ENCODE assay signal across 21 cellular contexts in genomic region chr5:178429541-178430186, GRCh38.
A peak's percentile ranks its signal among the peaks of the same experiment; 100 is the strongest.
DNase-seq lines count a peak whose midpoint lies in the region; ATAC-seq, FAIRE-seq and TF ChIP-seq lines count a peak whose summit lies in the region.
"Had no signal": no experiment of that assay in that cellular context is flagged by ENCODE, and none has a peak within 500 bp of the region (broad histone marks: within the 10 kb centered on the region; RNA-seq: fewer than 3 reads in every experiment).

No MANE protein-coding gene starts in this region.

- no TSS peak for BruUV-seq in HepG2 (replicated peaks; lab: Mats Ljungman, UMichigan)

- H3K4me1 Mint-ChIP-seq in endodermal cell (peaks cover 28% of the 10 kb centered on the region), nephron progenitor cell (peaks cover 80% of the 10 kb centered on the region)
- H3K4me1 Mint-ChIP-seq: immature natural killer cell, memory B cell had no signal

- no peaks in the 10 kb centered on the region for H3K36me3 ChIP-seq in right lobe of liver
- H3K36me3 ChIP-seq in HepG2 (replicated peaks in 1 of 2; ENCODE audit: control insufficient read depth in 1 of 2, insufficient read depth in 2 of 2, low read length in 2 of 2): no peaks in the 10 kb centered on the region
- H3K36me3 ChIP-seq in endodermal cell (ENCODE audit: control insufficient read depth, insufficient read depth, low read length): no peaks in the 10 kb centered on the region
- H3K36me3 ChIP-seq: suprapubic skin had no signal

- WGBS in right lobe of liver (ENCODE audit: insufficient coverage, low coverage, low lambda C conversion rate, missing lambda C conversion rate): 68% methylated on average over 9 of the region's 10 CpGs
- WGBS in HepG2 (ENCODE audit: low lambda C conversion rate): 33% methylated on average over 10 of the region's 10 CpGs
- WGBS in endodermal cell (ENCODE audit: insufficient coverage in 1 of 2, insufficient read length in 1 of 2), 2 experiments: 92 to 97% methylated on average over 7 to 10 of the region's 10 CpGs

- H3K4me1 ChIP-seq in right lobe of liver: peaks cover 0 to 6% (median 0%) of the 10 kb centered on the region in 4 donors
- H3K4me1 ChIP-seq in HepG2 (ENCODE audit: insufficient read depth, low read length): 0 out of 2 replicates have a peak, but pooled peaks cover 8% of the 10 kb centered on the region
- peaks cover 4% of the 10 kb centered on the region for H3K4me1 ChIP-seq in endodermal cell (ENCODE audit: control insufficient read depth, insufficient read depth, low read length)

- no peak overlapping the region for H3K4me2 ChIP-seq in HepG2 (ENCODE audit: low read depth, low read length)

- intact Hi-C loops in right lobe of liver (cut with DNase I) (no loop called here), HepG2 (cut with micrococcal nuclease; ENCODE audit: unreplicated experiment) (no loop called here)

- TF ChIP-seq RAD21 in HepG2 (CRISPR knock-in tag; IDR thresholded peaks at IDR 0.05): no peak

- DNase-seq in right lobe of liver (peak in 1 of 3 donors; percentile 71), HepG2 (ENCODE audit: low spot score) (no peak), endodermal cell (no peak), nephron progenitor cell (no peak), NOMO-1 treated with DMSO at 0.1 percent for 48 hours (lab: John Stamatoyannopoulos, UW; ENCODE audit: unreplicated experiment) (no peak), NCI-H1092 treated with DMSO at 0.1 percent for 48 hours (lab: John Stamatoyannopoulos, UW) (no peak)
- DNase-seq: activated CD4-positive, alpha-beta T cell treated with anti-CD3 and anti-CD28 coated beads, Interleukin-2, amount 50 U/mL, for 1 hour; activated naive CD4-positive, alpha-beta T cell treated with Interleukin-2 at 50 U/mL for 16 hours; activated T-cell treated with anti-CD3 and anti-CD28 coated beads for 4 hours; effector memory CD4-positive, alpha-beta T cell; immature natural killer cell; naive thymus-derived CD8-positive, alpha-beta T cell; NCI-H1436; NCI-H2171; stimulated activated CD4-positive, alpha-beta T cell treated with anti-CD3 and anti-CD28 coated beads, Interleukin-12 subunit alpha, Interleukin-12 subunit beta, amount 100 ng/mL, for 4 hours had no signal

- POLR2A ChIA-PET in HepG2 (lab: Yijun Ruan, JAX): no interaction called here

- no peaks in the 10 kb centered on the region for H3K79me2 ChIP-seq in HepG2 (ENCODE audit: insufficient read depth, low read length)

- TF ChIP-seq POLR2A in right lobe of liver (IDR thresholded peaks at IDR 0.05) (no peak), HepG2 (IDR thresholded peaks at IDR 0.05; ENCODE audit: insufficient read depth in 1 of 2, low read depth in 2 of 2, low read length in 2 of 2) (no peak)

- H3K27ac Mint-ChIP-seq in endodermal cell (peak overlapping the region; percentile 42), nephron progenitor cell (peak overlapping the region; percentile 82)
- H3K27ac Mint-ChIP-seq: CD8-positive, alpha-beta T cell; immature natural killer cell; memory B cell; naive thymus-derived CD8-positive, alpha-beta T cell; T-helper 1 cell treated with Interleukin-12 subunit alpha and Interleukin-12 subunit beta and Interleukin-4 antibody, amounts not matched to agents 30 μg/mL and 1 μg/mL, for 36 hours had no signal

- in situ Hi-C loops in HepG2 (cut with HindIII; ENCODE audit: extremely low pct_ligation_motif_present, low pct_unique_long_range_greater_than_20kb): no loop called here

- H4K20me1 ChIP-seq in HepG2 (ENCODE audit: insufficient read depth, low read length): no peaks in the 10 kb centered on the region

- FAIRE-seq in HepG2 (lab: Jason Lieb, UNC): no peak

- no peak for TF ChIP-seq EP300 in HepG2 (IDR thresholded peaks at IDR 0.05; ENCODE audit: low read depth in 2 of 2, low read length in 2 of 2)
- TF ChIP-seq EP300 in HepG2 (CRISPR knock-in tag; IDR thresholded peaks at IDR 0.05; ENCODE audit: borderline replicate concordance): no peak

- H3K36me3 Mint-ChIP-seq in endodermal cell (ENCODE audit: low read depth) (peaks cover 14% of the 10 kb centered on the region), nephron progenitor cell (ENCODE audit: low read depth) (no peaks in the 10 kb centered on the region)
- H3K36me3 Mint-ChIP-seq: CD8-positive, alpha-beta T cell; immature natural killer cell; memory B cell had no signal

- H3K27ac ChIP-seq in right lobe of liver (no peak overlapping the region), HepG2 (ENCODE audit: extremely low read length, insufficient read depth, low read length) (no peak overlapping the region), endodermal cell (ENCODE audit: low read depth, low read length) (no peak overlapping the region)

- CTCF ChIA-PET in HepG2 (lab: Yijun Ruan, JAX; ENCODE audit: low intra/inter-chr PET ratio, low total read pairs): no interaction called here

- H3K4me3 Mint-ChIP-seq in endodermal cell (no peak overlapping the region), nephron progenitor cell (no peak overlapping the region)
- H3K4me3 Mint-ChIP-seq: CD8-positive, alpha-beta T cell; immature natural killer cell; memory B cell; naive thymus-derived CD8-positive, alpha-beta T cell; T-helper 1 cell treated with Interleukin-12 subunit alpha and Interleukin-12 subunit beta and Interleukin-4 antibody, amounts not matched to agents 30 μg/mL and 1 μg/mL, for 36 hours had no signal

- H3K9me3 ChIP-seq in right lobe of liver (no peaks in the 10 kb centered on the region), HepG2 (ENCODE audit: low read length) (no peaks in the 10 kb centered on the region), endodermal cell (ENCODE audit: control insufficient read depth, low read length) (peaks cover 6% of the 10 kb centered on the region)
- H3K9me3 ChIP-seq: suprapubic skin had no signal

- H2AFZ ChIP-seq in HepG2 (ENCODE audit: low read length): no peak overlapping the region

- no peaks in the 10 kb centered on the region for H3K27me3 ChIP-seq in right lobe of liver
- H3K27me3 ChIP-seq in HepG2 (ENCODE audit: control insufficient read depth in 1 of 2, insufficient read depth in 2 of 2, low read length in 2 of 2): peaks cover 0 to 11% of the 10 kb centered on the region in 2 experiments; a peak in 2 of 5 replicates
- H3K27me3 ChIP-seq in endodermal cell (ENCODE audit: control insufficient read depth, insufficient read depth, low read length, poor library complexity, severe bottlenecking): no peaks in the 10 kb centered on the region
- H3K27me3 ChIP-seq: suprapubic skin had no signal

- no peaks in the 10 kb centered on the region for H3K9me3 Mint-ChIP-seq in endodermal cell
- peaks cover 7% of the 10 kb centered on the region for H3K9me3 Mint-ChIP-seq in nephron progenitor cell
- H3K9me3 Mint-ChIP-seq: immature natural killer cell; T-helper 1 cell treated with Interleukin-12 subunit alpha and Interleukin-12 subunit beta and Interleukin-4 antibody, amounts not matched to agents 30 μg/mL and 1 μg/mL, for 36 hours had no signal

- H3K9ac ChIP-seq in HepG2 (ENCODE audit: insufficient read depth, low read depth, low read length): no peak overlapping the region
- H3K9ac ChIP-seq in endodermal cell (ENCODE audit: extremely low read depth, low read length, poor library complexity, severe bottlenecking): no peak overlapping the region

- no peak for TF ChIP-seq CTCF in right lobe of liver (IDR thresholded peaks at IDR 0.05)
- no peak for TF ChIP-seq CTCF in HepG2 (CRISPR knock-in tag; IDR thresholded peaks at IDR 0.05)
- no peak for TF ChIP-seq CTCF in endodermal cell (conservative IDR thresholded peaks at IDR 0.05)
- TF ChIP-seq CTCF in nephron progenitor cell (IDR thresholded peaks at IDR 0.05): no peak

- H3K4me3 ChIP-seq in right lobe of liver (no peak overlapping the region), HepG2 (replicated peaks in 1 of 3; ENCODE audit: insufficient read depth in 1 of 3, low read depth in 2 of 3, low read length in 3 of 3) (no peak overlapping the region), endodermal cell (ENCODE audit: low read length) (no peak overlapping the region)
- H3K4me3 ChIP-seq: suprapubic skin had no signal

- H3K27me3 Mint-ChIP-seq in endodermal cell (ENCODE audit: insufficient read depth): no peaks in the 10 kb centered on the region
- H3K27me3 Mint-ChIP-seq in nephron progenitor cell (ENCODE audit: low read depth, poor library complexity): peaks cover 18% of the 10 kb centered on the region

- ATAC-seq in right lobe of liver (peak; percentile 41 to 66 (median 54)), HepG2 (no peak), GM18867 (IDR thresholded peaks at IDR 0.05; ENCODE audit: unreplicated experiment) (no peak), GM19023 (IDR thresholded peaks at IDR 0.05; ENCODE audit: unreplicated experiment) (no peak)
- ATAC-seq: CD8-positive, alpha-beta T cell; naive thymus-derived CD8-positive, alpha-beta T cell had no signal

TF ChIP-seq in HepG2, 621 proteins besides CTCF, POLR2A, EP300 and RAD21 (continues in another document):
- TF ChIP-seq TBL1XR1 (IDR thresholded peaks at IDR 0.05; ENCODE audit: borderline replicate concordance, low read length, partially characterized antibody): no peak
- no peak for TF ChIP-seq USF2 (IDR thresholded peaks at IDR 0.05; ENCODE audit: low read depth, low read length)
- no peak for TF ChIP-seq USF2 (CRISPR knock-in tag; IDR thresholded peaks at IDR 0.05; ENCODE audit: borderline replicate concordance)
- no peak for TF ChIP-seq ZFP1 (CRISPR knock-in tag; IDR thresholded peaks at IDR 0.05)
- no peak for TF ChIP-seq MIXL1 (CRISPR knock-in tag; IDR thresholded peaks at IDR 0.05)
- TF ChIP-seq CAMTA2 (CRISPR knock-in tag; IDR thresholded peaks at IDR 0.05; ENCODE audit: borderline replicate concordance): no peak
- TF ChIP-seq ZMYM2 (CRISPR knock-in tag; IDR thresholded peaks at IDR 0.05): no peak
- no peak for TF ChIP-seq ZNF577 (CRISPR knock-in tag; IDR thresholded peaks at IDR 0.05; ENCODE audit: borderline replicate concordance, low read depth)
- TF ChIP-seq NKX3-1 (CRISPR knock-in tag; IDR thresholded peaks at IDR 0.05): no peak

Comparison
In these comparisons a context has a peak if more than half of its experiments do, and no peak if none do; other contexts are left out.
1. ATAC-seq: peak in right lobe of liver (4 of 4); none in HepG2 (single experiment), GM18867 (single experiment) and GM19023 (single experiment).